Comparison of ENCODE assay signal across 2 cellular contexts in the genomic region with DNA sequence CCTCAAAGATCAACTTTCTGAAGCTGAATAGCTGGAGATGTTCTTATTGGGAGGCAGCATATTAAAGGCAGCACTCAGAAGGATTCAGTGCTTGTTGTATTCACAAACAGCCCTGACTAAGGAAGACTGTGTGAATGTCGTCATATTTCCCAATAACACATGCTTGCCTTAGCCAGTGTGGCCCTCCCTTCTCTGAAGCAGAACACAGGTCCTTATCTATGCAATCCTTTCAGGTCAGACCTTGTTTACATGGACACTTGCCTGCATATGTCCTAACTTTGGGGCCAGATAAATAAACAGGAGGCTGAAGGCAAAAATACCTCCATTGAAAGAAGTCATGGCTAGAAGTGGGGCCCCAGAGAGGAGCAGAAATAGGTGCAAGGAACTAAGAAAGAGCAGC.
A peak's percentile ranks its signal among the peaks of the same experiment; 100 is the strongest.
TF ChIP-seq lines count a peak whose summit lies in the region.

No MANE protein-coding gene starts in this region.

TF ChIP-seq in IMR-90, 13 proteins besides CTCF, POLR2A, EP300 and RAD21 (continued from another document):
- TF ChIP-seq CEBPB (IDR thresholded peaks at IDR 0.05; ENCODE audit: low read depth, low read length): peak; percentile 71
- no peak for TF ChIP-seq RCOR1 (IDR thresholded peaks at IDR 0.05; ENCODE audit: insufficient replicate concordance, low read length)
- no peak for TF ChIP-seq MAZ (IDR thresholded peaks at IDR 0.05; ENCODE audit: borderline replicate concordance, low read depth, low read length)
- TF ChIP-seq, protein P1, sequence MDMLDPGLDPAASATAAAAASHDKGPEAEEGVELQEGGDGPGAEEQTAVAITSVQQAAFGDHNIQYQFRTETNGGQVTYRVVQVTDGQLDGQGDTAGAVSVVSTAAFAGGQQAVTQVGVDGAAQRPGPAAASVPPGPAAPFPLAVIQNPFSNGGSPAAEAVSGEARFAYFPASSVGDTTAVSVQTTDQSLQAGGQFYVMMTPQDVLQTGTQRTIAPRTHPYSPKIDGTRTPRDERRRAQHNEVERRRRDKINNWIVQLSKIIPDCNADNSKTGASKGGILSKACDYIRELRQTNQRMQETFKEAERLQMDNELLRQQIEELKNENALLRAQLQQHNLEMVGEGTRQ (IDR thresholded peaks at IDR 0.05; ENCODE audit: low read depth, low read length): no peak

TF ChIP-seq in HepG2, 621 proteins besides CTCF, POLR2A, EP300 and RAD21:
- TF ChIP-seq, protein P2, sequence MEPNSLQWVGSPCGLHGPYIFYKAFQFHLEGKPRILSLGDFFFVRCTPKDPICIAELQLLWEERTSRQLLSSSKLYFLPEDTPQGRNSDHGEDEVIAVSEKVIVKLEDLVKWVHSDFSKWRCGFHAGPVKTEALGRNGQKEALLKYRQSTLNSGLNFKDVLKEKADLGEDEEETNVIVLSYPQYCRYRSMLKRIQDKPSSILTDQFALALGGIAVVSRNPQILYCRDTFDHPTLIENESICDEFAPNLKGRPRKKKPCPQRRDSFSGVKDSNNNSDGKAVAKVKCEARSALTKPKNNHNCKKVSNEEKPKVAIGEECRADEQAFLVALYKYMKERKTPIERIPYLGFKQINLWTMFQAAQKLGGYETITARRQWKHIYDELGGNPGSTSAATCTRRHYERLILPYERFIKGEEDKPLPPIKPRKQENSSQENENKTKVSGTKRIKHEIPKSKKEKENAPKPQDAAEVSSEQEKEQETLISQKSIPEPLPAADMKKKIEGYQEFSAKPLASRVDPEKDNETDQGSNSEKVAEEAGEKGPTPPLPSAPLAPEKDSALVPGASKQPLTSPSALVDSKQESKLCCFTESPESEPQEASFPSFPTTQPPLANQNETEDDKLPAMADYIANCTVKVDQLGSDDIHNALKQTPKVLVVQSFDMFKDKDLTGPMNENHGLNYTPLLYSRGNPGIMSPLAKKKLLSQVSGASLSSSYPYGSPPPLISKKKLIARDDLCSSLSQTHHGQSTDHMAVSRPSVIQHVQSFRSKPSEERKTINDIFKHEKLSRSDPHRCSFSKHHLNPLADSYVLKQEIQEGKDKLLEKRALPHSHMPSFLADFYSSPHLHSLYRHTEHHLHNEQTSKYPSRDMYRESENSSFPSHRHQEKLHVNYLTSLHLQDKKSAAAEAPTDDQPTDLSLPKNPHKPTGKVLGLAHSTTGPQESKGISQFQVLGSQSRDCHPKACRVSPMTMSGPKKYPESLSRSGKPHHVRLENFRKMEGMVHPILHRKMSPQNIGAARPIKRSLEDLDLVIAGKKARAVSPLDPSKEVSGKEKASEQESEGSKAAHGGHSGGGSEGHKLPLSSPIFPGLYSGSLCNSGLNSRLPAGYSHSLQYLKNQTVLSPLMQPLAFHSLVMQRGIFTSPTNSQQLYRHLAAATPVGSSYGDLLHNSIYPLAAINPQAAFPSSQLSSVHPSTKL (CRISPR knock-in tag; IDR thresholded peaks at IDR 0.05): 0 out of 2 replicates have a peak, but pooled peaks have one; percentile 17
- TF ChIP-seq ZMAT3 (CRISPR knock-in tag; conservative IDR thresholded peaks at IDR 0.05) (no peak), ZSCAN20 (CRISPR knock-in tag; IDR thresholded peaks at IDR 0.05; ENCODE audit: borderline replicate concordance) (no peak), HMG20A (CRISPR knock-in tag; IDR thresholded peaks at IDR 0.05; ENCODE audit: borderline replicate concordance) (0 out of 2 replicates have a peak, but pooled peaks have one; percentile 10), FOXA3 (CRISPR knock-in tag; IDR thresholded peaks at IDR 0.05) (peak; percentile 66; the same call in 1 of the 2 replicates), FOXC1 (CRISPR knock-in tag; IDR thresholded peaks at IDR 0.05; ENCODE audit: borderline replicate concordance) (no peak), FOXA1 (IDR thresholded peaks at IDR 0.05) (no peak), FOXA1 (CRISPR knock-in tag; IDR thresholded peaks at IDR 0.05) (peak; percentile 16; the same call in 1 of the 2 replicates), CEBPB (IDR thresholded peaks at IDR 0.05; ENCODE audit: borderline replicate concordance, low read depth, low read length) (peak; percentile 61), FOXP1 (IDR thresholded peaks at IDR 0.05) (no peak), FOXP1 (CRISPR knock-in tag; IDR thresholded peaks at IDR 0.05) (peak; percentile 73), ZNF776 (CRISPR knock-in tag; IDR thresholded peaks at IDR 0.05) (no peak), ZNF589 (CRISPR knock-in tag; conservative IDR thresholded peaks at IDR 0.05) (no peak)
